In the genomic region with DNA sequence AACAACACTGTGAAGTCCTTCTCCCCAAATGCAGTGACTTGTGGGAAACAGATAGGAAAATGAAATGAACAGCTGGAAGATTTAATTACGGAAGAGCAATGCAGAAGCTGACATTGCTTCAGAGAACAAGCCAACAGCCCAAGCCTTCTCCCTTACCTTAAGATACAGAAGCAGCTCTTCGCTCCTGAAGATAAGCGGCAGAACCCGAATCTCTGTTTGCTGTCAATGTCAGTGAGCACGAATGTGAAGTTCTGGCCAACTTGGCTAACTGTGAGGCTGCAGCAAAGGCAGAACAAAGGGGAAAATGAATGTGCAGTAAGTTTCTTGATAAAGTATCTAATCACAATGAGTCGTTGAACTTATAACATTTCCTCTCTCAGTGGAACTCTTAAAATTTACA, we compare ENCODE assay signal across 22 cellular contexts.
"Had no signal": no experiment of that assay in that cellular context is flagged by ENCODE, and none has a peak within 500 bp of the region (broad histone marks: within the 10 kb centered on the region; RNA-seq: fewer than 3 reads in every experiment).

No MANE protein-coding gene starts in this region.

- H3K27me3 ChIP-seq: colonic mucosa, SJSA1, upper lobe of left lung had no signal

- H3K4me2 ChIP-seq: smooth muscle cell had no signal

- H3K4me1 Mint-ChIP-seq: activated naive CD8-positive, alpha-beta T cell treated with anti-CD3 and anti-CD28 coated beads, Interleukin-2, amount 50 U/mL, for 24 hours; activated T-helper 17 cell treated with anti-CD3 and anti-CD28 coated beads, Interleukin-2, amount 50 U/mL, for 72 hours; T-cell had no signal

- H3K27ac Mint-ChIP-seq: activated naive CD8-positive, alpha-beta T cell treated with anti-CD3 and anti-CD28 coated beads, Interleukin-2, amount 50 U/mL, for 24 hours; activated T-helper 17 cell treated with anti-CD3 and anti-CD28 coated beads, Interleukin-2, amount 50 U/mL, for 72 hours; natural killer cell treated with Interleukin-12 subunit alpha and Interleukin-12 subunit beta and Interleukin-15 and Interleukin-18, amount 100 ng/mL, for 72 hours; T-cell had no signal

- ATAC-seq: activated naive CD8-positive, alpha-beta T cell treated with anti-CD3 and anti-CD28 coated beads, Interleukin-2, amount 50 U/mL, for 24 hours; activated T-helper 17 cell treated with anti-CD3 and anti-CD28 coated beads, Interleukin-2, amount 50 U/mL, for 72 hours; esophagus mucosa; natural killer cell treated with Interleukin-12 subunit alpha and Interleukin-12 subunit beta and Interleukin-15 and Interleukin-18, amount 100 ng/mL, for 72 hours; T-cell had no signal

- H3K27me3 Mint-ChIP-seq: activated naive CD8-positive, alpha-beta T cell treated with anti-CD3 and anti-CD28 coated beads, Interleukin-2, amount 50 U/mL, for 24 hours; activated T-helper 17 cell treated with anti-CD3 and anti-CD28 coated beads, Interleukin-2, amount 50 U/mL, for 72 hours; natural killer cell treated with Interleukin-12 subunit alpha and Interleukin-12 subunit beta and Interleukin-15 and Interleukin-18, amount 100 ng/mL, for 72 hours; T-cell had no signal

- H3K9me3 ChIP-seq: colonic mucosa, SJSA1, upper lobe of left lung had no signal

- DNase-seq: activated CD4-positive, alpha-beta T cell treated with anti-CD3 and anti-CD28 coated beads, Interleukin-2, amount 50 U/mL, for 48 hours; activated naive CD4-positive, alpha-beta T cell treated with Interleukin-2 at 50 U/mL for 16 hours; activated naive CD8-positive, alpha-beta T cell treated with anti-CD3 and anti-CD28 coated beads, Interleukin-2, amount 50 U/mL, for 24 hours; caudate nucleus; colonic mucosa; foreskin fibroblast; kidney glomerular epithelial cell; nucleus accumbens; posterior cingulate gyrus; retina; stimulated activated CD4-positive, alpha-beta T cell treated with anti-CD3 and anti-CD28 coated beads, Interleukin-4, amount 100 ng/mL, for 4 hours; stimulated activated CD8-positive, alpha-beta memory T cell treated with anti-CD3 and anti-CD28 coated beads, Interleukin-4, amount 100 ng/mL, for 48 hours; stimulated activated naive CD4-positive, alpha-beta T cell treated with Interleukin-2 at 50 U/mL for 16 hours; T-cell; T-helper 9 cell; upper lobe of left lung; WERI-Rb-1 had no signal

- H3K36me3 Mint-ChIP-seq: natural killer cell treated with Interleukin-12 subunit alpha and Interleukin-12 subunit beta and Interleukin-15 and Interleukin-18, amount 100 ng/mL, for 72 hours had no signal

- H3K27ac ChIP-seq: colonic mucosa, SJSA1, upper lobe of left lung, WERI-Rb-1 had no signal

- H3K9me3 Mint-ChIP-seq: activated naive CD8-positive, alpha-beta T cell treated with anti-CD3 and anti-CD28 coated beads, Interleukin-2, amount 50 U/mL, for 24 hours; activated T-helper 17 cell treated with anti-CD3 and anti-CD28 coated beads, Interleukin-2, amount 50 U/mL, for 72 hours; natural killer cell treated with Interleukin-12 subunit alpha and Interleukin-12 subunit beta and Interleukin-15 and Interleukin-18, amount 100 ng/mL, for 72 hours; T-cell had no signal

- H3K4me3 ChIP-seq: colonic mucosa, SJSA1, smooth muscle cell, upper lobe of left lung had no signal

- H3K36me3 ChIP-seq: colonic mucosa, SJSA1 had no signal

- H3K4me1 ChIP-seq: colonic mucosa, upper lobe of left lung had no signal

- H3K4me3 Mint-ChIP-seq: activated naive CD8-positive, alpha-beta T cell treated with anti-CD3 and anti-CD28 coated beads, Interleukin-2, amount 50 U/mL, for 24 hours; activated T-helper 17 cell treated with anti-CD3 and anti-CD28 coated beads, Interleukin-2, amount 50 U/mL, for 72 hours; natural killer cell treated with Interleukin-12 subunit alpha and Interleukin-12 subunit beta and Interleukin-15 and Interleukin-18, amount 100 ng/mL, for 72 hours; T-cell had no signal
